10 cellular contexts compared by ENCODE assay signal in genomic region chr2:149039213-149039724, GRCh38. TPM values are rescaled to one million over a fixed set of nuclear protein-coding genes. Genes with fewer than 3 reads are reported as not detected.
DNase-seq lines count a peak whose midpoint lies in the region; ATAC-seq, FAIRE-seq and TF ChIP-seq lines count a peak whose summit lies in the region.
"Had no signal": no experiment of that assay in that cellular context is flagged by ENCODE, and none has a peak within 500 bp of the region (broad histone marks: within the 10 kb centered on the region; RNA-seq: fewer than 3 reads in every experiment).

No MANE protein-coding gene starts in this region.

- TF ChIP-seq CTCF in MM.1S (IDR thresholded peaks at IDR 0.05; ENCODE audit: low read length) (no peak), epithelial cell of esophagus (IDR thresholded peaks at IDR 0.05; ENCODE audit: insufficient read depth, low read depth, low read length, missing control alignments) (no peak), pancreas (IDR thresholded peaks at IDR 0.05) (no peak)

- no peaks in the 10 kb centered on the region for H3K79me2 ChIP-seq in MM.1S (ENCODE audit: low read length)

- no peaks in the 10 kb centered on the region for H3K9me2 ChIP-seq in MM.1S (replicated peaks; ENCODE audit: insufficient read depth, low read length)

- no peaks in the 10 kb centered on the region for H4K20me1 ChIP-seq in MM.1S (ENCODE audit: insufficient read depth, low read length)

- H3F3A ChIP-seq in MM.1S (ENCODE audit: insufficient read depth, low read length): peaks cover 4% of the 10 kb centered on the region; the same call in 1 of the 2 replicates

- H3K4me3 ChIP-seq in MM.1S (ENCODE audit: low read length) (peak overlapping the region; percentile 47), epithelial cell of esophagus (ENCODE audit: low read length) (peak overlapping the region; percentile 76), pancreas (peak overlapping the region; percentile 33 to 57 (median 46))

- no peak for DNase-seq in MM.1S
- DNase-seq in epithelial cell of esophagus (ENCODE audit: low read depth): no peak
- peak in 1 of 6 donors; percentile 70 for DNase-seq in pancreas
- no peak for DNase-seq in hypothalamus (lab: John Stamatoyannopoulos, UW)
- DNase-seq: NCI-H1694 treated with DMSO at 0.1 percent for 48 hours had no signal

- no peak for FAIRE-seq in pancreas (lab: Jason Lieb, UNC)

- WGBS in pancreas, 2 donors: 13 to 14% methylated on average over 11 of the region's 11 CpGs

- H3K27me3 ChIP-seq in MM.1S (replicated peaks; ENCODE audit: insufficient read depth, low read length) (no peaks in the 10 kb centered on the region), pancreas (no peaks in the 10 kb centered on the region)

- H3K4me2 ChIP-seq in MM.1S (ENCODE audit: low read depth, low read length): peak overlapping the region; percentile 48; the same call in 1 of the 2 replicates

- H3K27ac ChIP-seq in MM.1S (ENCODE audit: low read length) (no peak overlapping the region), pancreas (peak overlapping the region in 1 of 4 donors; percentile 4)

- ATAC-seq in pancreas (peak in 2 of 4 donors; percentile 3 to 9), GM19023 (IDR thresholded peaks at IDR 0.05; ENCODE audit: unreplicated experiment) (no peak), HG02970 (IDR thresholded peaks at IDR 0.05; ENCODE audit: low FRiP score, unreplicated experiment) (no peak), HG03521 (IDR thresholded peaks at IDR 0.05; ENCODE audit: unreplicated experiment) (no peak)

- H2AFZ ChIP-seq in MM.1S (ENCODE audit: low read length): no peak overlapping the region

- peak overlapping the region; percentile 71 for H3K9ac ChIP-seq in ES-I3 (ENCODE audit: low read depth, low read length)
- H3K9ac ChIP-seq in MM.1S (ENCODE audit: low read length): no peak overlapping the region

- intact Hi-C loops in pancreas (cut with DNase I): no loop called here

- no peaks in the 10 kb centered on the region for H3K36me3 ChIP-seq in ES-I3 (ENCODE audit: insufficient read depth, low read length)
- no peaks in the 10 kb centered on the region for H3K36me3 ChIP-seq in MM.1S (replicated peaks; ENCODE audit: insufficient read depth, low read length)
- H3K36me3 ChIP-seq in pancreas: no peaks in the 10 kb centered on the region

- 0 out of 2 replicates have a peak, but pooled peaks cover 5% of the 10 kb centered on the region for H3K4me1 ChIP-seq in ES-I3 (ENCODE audit: insufficient read depth, low read length)
- H3K4me1 ChIP-seq in MM.1S (ENCODE audit: low read length): no peaks in the 10 kb centered on the region
- H3K4me1 ChIP-seq in pancreas: no peaks in the 10 kb centered on the region

- H3K9me3 ChIP-seq in ES-I3 (ENCODE audit: control insufficient read depth, insufficient read depth, low read length): no peaks in the 10 kb centered on the region
- H3K9me3 ChIP-seq in MM.1S (replicated peaks; ENCODE audit: insufficient read depth, low read length): no peaks in the 10 kb centered on the region
- no peaks in the 10 kb centered on the region for H3K9me3 ChIP-seq in pancreas

RNA-seq across cellular contexts. Expression of gene LYPD6B, which starts 0.8 kb away (rescaled TPM):
- 1 to 10 TPM; 3.0 to 5.6 (median 3.5) TPM for total RNA-seq in pancreas
- 1 to 10 TPM; 6.7 to 8.1 TPM for polyA plus RNA-seq in pancreas
- total RNA-seq: dermis microvascular lymphatic vessel endothelial cell had no signal
